In the genomic region with DNA sequence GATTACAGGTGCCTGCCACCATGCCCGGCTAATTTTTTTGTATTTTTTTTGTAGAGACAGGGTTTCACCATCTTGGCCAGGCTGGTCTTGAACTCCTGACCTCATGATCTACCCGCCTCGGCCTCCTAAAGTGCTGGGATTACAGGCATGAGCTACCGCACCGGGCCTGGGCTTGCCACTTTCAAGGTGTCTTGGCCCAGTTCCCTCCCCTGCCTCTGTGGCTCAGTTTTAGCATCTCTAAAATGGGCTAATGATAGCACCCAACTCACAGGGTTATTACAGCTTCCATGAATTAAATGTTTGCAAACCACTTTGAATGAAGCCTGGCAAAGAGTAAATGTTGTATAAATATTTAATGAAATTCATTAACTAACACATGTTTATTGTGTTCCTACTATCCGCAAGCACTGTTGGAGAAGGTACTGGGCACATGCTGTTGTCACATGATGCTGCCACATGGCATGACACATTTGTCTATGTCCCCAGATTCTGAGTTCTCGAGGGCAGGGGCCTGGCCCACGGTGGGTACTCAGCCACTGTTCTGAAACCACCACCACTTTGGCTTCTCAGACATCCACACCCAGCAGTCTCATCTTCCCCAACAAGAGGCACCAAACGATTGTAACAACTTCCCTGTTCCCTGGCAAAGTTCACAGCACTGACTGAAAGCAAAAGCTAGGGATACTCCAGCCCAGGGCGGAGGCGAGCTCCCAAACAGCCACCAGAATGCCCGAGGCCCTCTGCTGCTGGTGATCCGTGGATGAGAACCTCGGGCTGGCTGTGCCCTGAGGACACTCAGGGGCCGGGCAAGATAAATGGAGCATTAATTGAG, we compare ENCODE assay signal across 11 cellular contexts. TPM values are rescaled to one million over a fixed set of nuclear protein-coding genes. Genes with fewer than 3 reads are reported as not detected.
DNase-seq lines count a peak whose midpoint lies in the region; ATAC-seq and TF ChIP-seq lines count a peak whose summit lies in the region.
"Had no signal": no experiment of that assay in that cellular context is flagged by ENCODE, and none has a peak within 500 bp of the region (broad histone marks: within the 10 kb centered on the region; RNA-seq: fewer than 3 reads in every experiment).

No MANE protein-coding gene starts in this region.

- H3K27ac ChIP-seq in transverse colon: peak overlapping the region; percentile 53 to 91 (median 86)
- H3K27ac ChIP-seq: brain microvascular endothelial cell, neutrophil had no signal

- intact Hi-C loops in transverse colon (cut with DNase I; ENCODE audit: low total_unique reads) (no loop called here), cardiac septum (cut with DNase I) (no loop called here)

- in situ Hi-C loops in transverse colon (cut with MboI; ENCODE audit: low pct_ligation_motif_present in 1 of 4, low pct_unique_long_range_greater_than_20kb in 1 of 4, low sequenced_read_pairs in 3 of 4): no loop called here

- no peaks in the 10 kb centered on the region for H3K36me3 ChIP-seq in transverse colon
- H3K36me3 ChIP-seq: brain microvascular endothelial cell, neutrophil had no signal

- H3K4me1 ChIP-seq in transverse colon: peaks cover 44 to 80% (median 65%) of the 10 kb centered on the region in 4 donors

- H3K4me3 Mint-ChIP-seq in activated T-cell treated with anti-CD3 and anti-CD28 coated beads, Interleukin-2, amount 50 U/mL, for 4 hours: peak overlapping the region; percentile 33
- peak overlapping the region in 1 of 5 experiments; percentile 49 for H3K4me3 Mint-ChIP-seq in brain

- peak overlapping the region; percentile 29 to 94 (median 83) for H3K27ac Mint-ChIP-seq in brain

- TF ChIP-seq CTCF in brain (conservative IDR thresholded peaks at IDR 0.05) (no peak), transverse colon (IDR thresholded peaks at IDR 0.05) (no peak)

- peaks cover 90% of the 10 kb centered on the region for H3K4me1 Mint-ChIP-seq in activated T-cell treated with anti-CD3 and anti-CD28 coated beads, Interleukin-2, amount 50 U/mL, for 4 hours (ENCODE audit: low read depth)
- peaks cover 89% of the 10 kb centered on the region for H3K4me1 Mint-ChIP-seq in brain

- 33 to 69% methylated on average over 2 to 15 of the region's 15 CpGs for WGBS in transverse colon (ENCODE audit: low coverage in 1 of 2), 2 donors

- TF ChIP-seq POLR2A in transverse colon (IDR thresholded peaks at IDR 0.05): no peak

- ATAC-seq in activated T-cell treated with anti-CD3 and anti-CD28 coated beads, Interleukin-2, amount 50 U/mL, for 4 hours: no peak
- ATAC-seq: activated CD4-positive, CD25-positive, alpha-beta regulatory T cell treated with anti-CD3 and anti-CD28 coated beads, Interleukin-2, amount 50 U/mL, for 24 hours had no signal

- no peak for TF ChIP-seq EP300 in transverse colon (IDR thresholded peaks at IDR 0.05; ENCODE audit: low read depth)

- no peaks in the 10 kb centered on the region for H3K9me3 ChIP-seq in transverse colon
- H3K9me3 ChIP-seq: neutrophil had no signal

- DNase-seq in activated T-cell treated with anti-CD3 and anti-CD28 coated beads, Interleukin-2, amount 50 U/mL, for 4 hours: no peak
- DNase-seq in activated T-cell treated with anti-CD3 and anti-CD28 coated beads for 4 hours (no peak), myocyte (ENCODE audit: low read depth) (peak; percentile 59), transverse colon (no peak), NCI-H774 (lab: John Stamatoyannopoulos, UW) (no peak), cardiac septum (ENCODE audit: low spot score) (no peak)
- no peak for DNase-seq in stimulated activated CD4-positive, alpha-beta T cell treated with anti-CD3 and anti-CD28 coated beads, Interleukin-1b, Interleukin-23, amount 100 ng/mL, for 48 hours
- DNase-seq: brain microvascular endothelial cell had no signal

- no peaks in the 10 kb centered on the region for H3K27me3 Mint-ChIP-seq in activated T-cell treated with anti-CD3 and anti-CD28 coated beads, Interleukin-2, amount 50 U/mL, for 4 hours (ENCODE audit: low read depth)
- H3K27me3 Mint-ChIP-seq in brain: peaks cover 4% of the 10 kb centered on the region

- H3K4me3 ChIP-seq in transverse colon: no peak overlapping the region

- no peaks in the 10 kb centered on the region for H3K27me3 ChIP-seq in transverse colon
- H3K27me3 ChIP-seq: brain microvascular endothelial cell had no signal

- peaks cover 7% of the 10 kb centered on the region for H3K36me3 Mint-ChIP-seq in activated T-cell treated with anti-CD3 and anti-CD28 coated beads, Interleukin-2, amount 50 U/mL, for 4 hours (ENCODE audit: insufficient read depth)
- H3K36me3 Mint-ChIP-seq in brain: no peaks in the 10 kb centered on the region

- H3K9me3 Mint-ChIP-seq in activated T-cell treated with anti-CD3 and anti-CD28 coated beads, Interleukin-2, amount 50 U/mL, for 4 hours: no peaks in the 10 kb centered on the region
- peaks cover 0 to 4% (median 0%) of the 10 kb centered on the region in 5 experiments for H3K9me3 Mint-ChIP-seq in brain

RNA-seq across cellular contexts. Expression of gene IFFO2, which starts 9.7 kb away (rescaled TPM):
- 10 to 100 TPM; 36.0 to 47.6 (median 36.1) TPM for total RNA-seq in activated T-cell treated with anti-CD3 and anti-CD28 coated beads, Interleukin-2, amount 50 U/mL, for 4 hours
- 5.8 TPM for polyA plus RNA-seq in brain (ENCODE audit: insufficient read depth, low read depth, low replicate concordance)
- total RNA-seq in myocyte (12.4 and 16.2 TPM in 2 replicates), transverse colon (100 to 1,000 TPM in 1 of 4 donors, 10 to 100 TPM in 2, 1 to 10 TPM in 1; 5.0 to 145 (median 13.6) TPM), cardiac septum (4.6 TPM)
- 41.3 TPM for polyA plus RNA-seq in myocyte (2012)

RNA-seq across cellular contexts. Expression of gene ALDH4A1, which starts 44.4 kb away (rescaled TPM):
- total RNA-seq in activated T-cell treated with anti-CD3 and anti-CD28 coated beads, Interleukin-2, amount 50 U/mL, for 4 hours: 1 to 10 TPM; 4.2 to 4.6 (median 4.4) TPM
- polyA plus RNA-seq in brain (ENCODE audit: insufficient read depth, low read depth, low replicate concordance): 52.0 TPM
- total RNA-seq in myocyte (25.9 and 37.0 TPM in 2 replicates), transverse colon (1 to 10 TPM; 3.8 to 6.0 (median 4.8) TPM), cardiac septum (50.3 TPM)
- 17.1 TPM for polyA plus RNA-seq in myocyte (2012)
